Comparison of ENCODE assay signal across 23 cellular contexts in genomic region chr3:6723205-6723604, GRCh38.
"Had no signal": no experiment of that assay in that cellular context is flagged by ENCODE, and none has a peak within 500 bp of the region (broad histone marks: within the 10 kb centered on the region; RNA-seq: fewer than 3 reads in every experiment).

No MANE protein-coding gene starts in this region.

- H3K4me1 ChIP-seq: colonic mucosa, esophagus muscularis mucosa, foreskin keratinocyte, gastrocnemius medialis, gastroesophageal sphincter, heart left ventricle, heart right ventricle had no signal

- DNase-seq: colonic mucosa; cortex of kidney; dermis blood vessel endothelial cell; dorsolateral prefrontal cortex; effector CD4-positive, alpha-beta T cell; effector CD8-positive, alpha-beta T cell; effector memory CD4-positive, alpha-beta T cell; effector memory CD8-positive, alpha-beta T cell; endodermal cell; erythroblast; esophagus squamous epithelium; foreskin fibroblast; foreskin keratinocyte; foreskin melanocyte; gastrocnemius medialis; glutamatergic neuron; head of caudate nucleus; heart left ventricle; heart right ventricle had no signal

- ATAC-seq: effector memory CD8-positive, alpha-beta T cell; esophagus mucosa; foreskin keratinocyte; gastrocnemius medialis; gastroesophageal sphincter; heart left ventricle; heart right ventricle had no signal

- H3K36me3 ChIP-seq: colonic mucosa, esophagus muscularis mucosa, esophagus squamous epithelium, gastrocnemius medialis, gastroesophageal sphincter, heart left ventricle, heart right ventricle had no signal

- H3K4me3 ChIP-seq: colonic mucosa, coronary artery, dorsolateral prefrontal cortex, esophagus muscularis mucosa, esophagus squamous epithelium, gastrocnemius medialis, gastroesophageal sphincter, heart left ventricle, heart right ventricle had no signal

- H3K9me3 ChIP-seq: colonic mucosa, esophagus muscularis mucosa, esophagus squamous epithelium, gastrocnemius medialis, gastroesophageal sphincter, heart left ventricle had no signal
